Comparison of ENCODE assay signal across 12 cellular contexts in the genomic region with DNA sequence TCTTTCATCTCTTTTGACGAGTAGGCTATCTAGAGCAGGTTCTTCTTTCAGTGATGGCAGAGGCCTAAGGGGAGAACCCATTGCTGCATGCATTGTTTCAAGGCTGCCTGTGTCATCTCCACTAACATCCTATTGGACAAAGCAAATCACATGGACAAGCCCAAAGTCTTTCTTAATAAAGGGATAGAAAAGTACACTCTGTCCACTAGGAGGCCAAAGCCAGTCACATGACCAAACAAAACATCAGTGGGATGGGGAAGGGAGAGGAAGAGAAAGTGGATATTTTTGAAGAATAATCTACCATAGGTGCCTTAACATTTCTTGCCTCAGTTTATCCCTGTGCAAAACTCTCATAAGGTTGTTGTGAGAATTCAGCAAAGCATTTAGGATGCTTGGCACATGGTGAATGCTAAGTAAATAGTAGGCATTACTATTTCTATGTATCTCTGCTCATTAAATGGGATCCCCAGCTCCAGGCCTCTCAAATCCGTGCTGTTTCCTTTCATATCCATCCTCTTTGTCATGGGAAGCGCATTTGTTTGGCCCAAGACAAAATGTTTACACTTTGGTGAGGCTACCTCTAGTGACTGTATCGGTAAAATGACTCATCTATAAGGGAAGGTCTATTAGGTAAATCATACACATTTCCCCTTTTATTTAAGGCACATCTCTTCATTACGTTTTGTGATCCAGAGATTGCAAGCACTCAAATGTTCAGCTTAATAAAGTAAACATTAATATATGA. TPM values are rescaled to one million over a fixed set of nuclear protein-coding genes. Genes with fewer than 3 reads are reported as not detected.
DNase-seq lines count a peak whose midpoint lies in the region; ATAC-seq and TF ChIP-seq lines count a peak whose summit lies in the region.
"Had no signal": no experiment of that assay in that cellular context is flagged by ENCODE, and none has a peak within 500 bp of the region (broad histone marks: within the 10 kb centered on the region; RNA-seq: fewer than 3 reads in every experiment).

No MANE protein-coding gene starts in this region.

- TF ChIP-seq CTCF in BE2C (IDR thresholded peaks at IDR 0.05; ENCODE audit: low read depth, low read length) = peak; percentile 52
- TF ChIP-seq CTCF in choroid plexus epithelial cell (conservative IDR thresholded peaks at IDR 0.05; ENCODE audit: low read depth, low read length) = peak; percentile 21

- no peaks in the 10 kb centered on the region for H3K9me3 ChIP-seq in BE2C
- H3K9me3 ChIP-seq: adrenal gland, BLaER1 had no signal

- DNase-seq in BE2C (peak; percentile 20), Kasumi-1 (lab: John Stamatoyannopoulos, UW) (peak; percentile 5 to 7), choroid plexus epithelial cell (ENCODE audit: low read depth) (no peak), NCI-H1694 treated with DMSO at 0.1 percent for 48 hours (lab: John Stamatoyannopoulos, UW) (no peak)
- DNase-seq: activated CD8-positive, alpha-beta T cell treated with anti-CD3 and anti-CD28 coated beads, Interleukin-2, amount 10 ng/mL, durations not matched to agents 7 days and 5 days; adrenal gland; NCI-H2171 had no signal

- H3K27me3 ChIP-seq in BE2C = no peaks in the 10 kb centered on the region
- H3K27me3 ChIP-seq: adrenal gland, BLaER1 had no signal

- no peaks in the 10 kb centered on the region for H3K36me3 ChIP-seq in BE2C
- H3K36me3 ChIP-seq: adrenal gland, BLaER1 had no signal

- no peaks in the 10 kb centered on the region for H3K4me1 ChIP-seq in BE2C
- H3K4me1 ChIP-seq: adrenal gland, BLaER1 had no signal

- no peak overlapping the region for H3K4me3 ChIP-seq in BE2C (ENCODE audit: low read depth, low read length)
- H3K4me3 ChIP-seq in choroid plexus epithelial cell (ENCODE audit: low read depth, low read length) = no peak overlapping the region
- H3K4me3 ChIP-seq: adrenal gland, BLaER1 had no signal

- ATAC-seq in GM19468 (IDR thresholded peaks at IDR 0.05; ENCODE audit: extremely low read depth, unreplicated experiment) (peak; percentile 87), GM21576 (IDR thresholded peaks at IDR 0.05; ENCODE audit: unreplicated experiment) (no peak), GM19324 (IDR thresholded peaks at IDR 0.05; ENCODE audit: low FRiP score, unreplicated experiment) (no peak), HG03439 (IDR thresholded peaks at IDR 0.05; ENCODE audit: unreplicated experiment) (no peak)
- ATAC-seq: activated CD8-positive, alpha-beta T cell treated with anti-CD3 and anti-CD28 coated beads, Interleukin-2, amount 10 ng/mL, durations not matched to agents 7 days and 5 days had no signal

RNA-seq across cellular contexts. Expression of a gene that starts 16.7 kb away (rescaled TPM):
- not detected for polyA plus RNA-seq in BE2C (2012; ENCODE audit: insufficient read depth, insufficient read length, low read depth)

Comparison
In these comparisons a context has a peak if more than half of its experiments do, and no peak if none do; other contexts are left out.
1. DNase-seq: peak in BE2C (single experiment) and Kasumi-1 (2 of 2); none in choroid plexus epithelial cell (single experiment) and NCI-H1694 treated with DMSO at 0.1 percent for 48 hours (single experiment).